In the genomic region with DNA sequence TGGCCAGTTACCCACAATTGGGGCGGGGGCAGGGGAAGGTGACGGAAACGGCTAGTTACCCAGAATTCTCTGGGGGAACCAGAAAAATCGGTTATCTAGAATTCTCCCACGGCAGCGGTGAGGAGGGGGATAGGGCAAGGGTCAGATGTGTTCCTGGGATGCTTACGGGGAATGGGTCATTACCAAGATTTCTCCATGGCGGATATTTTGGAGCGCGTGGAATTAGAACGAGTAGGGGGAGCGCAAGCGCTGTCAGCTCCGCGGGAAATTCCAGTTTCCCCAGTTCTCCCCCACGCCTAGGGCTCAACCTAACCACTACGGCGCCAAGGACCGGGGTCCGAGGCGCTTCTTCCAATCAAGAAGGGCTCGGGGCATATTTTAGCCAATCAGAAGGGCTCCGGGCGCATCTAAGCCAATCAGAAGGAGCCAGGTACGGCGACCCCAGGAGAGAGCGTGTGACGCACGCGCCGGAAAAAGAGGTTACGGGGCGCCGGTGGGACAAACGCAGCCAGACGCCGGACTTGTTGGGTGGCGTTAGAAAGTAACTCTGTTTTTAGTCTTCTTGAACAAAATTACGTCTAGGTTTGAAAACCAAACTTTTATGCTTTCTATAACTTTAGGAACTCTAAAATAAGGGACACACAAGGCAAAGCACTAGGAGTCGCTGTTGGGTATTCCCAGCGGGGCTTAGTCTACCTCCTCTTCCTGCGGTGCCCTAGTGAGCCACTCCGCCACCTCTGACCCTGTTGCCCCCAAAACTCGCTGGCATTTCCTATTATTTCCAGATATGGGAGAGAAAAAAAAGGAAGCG, we compare ENCODE assay signal across 1 cellular context.
TF ChIP-seq lines count a peak whose summit lies in the region.

A gene with protein sequence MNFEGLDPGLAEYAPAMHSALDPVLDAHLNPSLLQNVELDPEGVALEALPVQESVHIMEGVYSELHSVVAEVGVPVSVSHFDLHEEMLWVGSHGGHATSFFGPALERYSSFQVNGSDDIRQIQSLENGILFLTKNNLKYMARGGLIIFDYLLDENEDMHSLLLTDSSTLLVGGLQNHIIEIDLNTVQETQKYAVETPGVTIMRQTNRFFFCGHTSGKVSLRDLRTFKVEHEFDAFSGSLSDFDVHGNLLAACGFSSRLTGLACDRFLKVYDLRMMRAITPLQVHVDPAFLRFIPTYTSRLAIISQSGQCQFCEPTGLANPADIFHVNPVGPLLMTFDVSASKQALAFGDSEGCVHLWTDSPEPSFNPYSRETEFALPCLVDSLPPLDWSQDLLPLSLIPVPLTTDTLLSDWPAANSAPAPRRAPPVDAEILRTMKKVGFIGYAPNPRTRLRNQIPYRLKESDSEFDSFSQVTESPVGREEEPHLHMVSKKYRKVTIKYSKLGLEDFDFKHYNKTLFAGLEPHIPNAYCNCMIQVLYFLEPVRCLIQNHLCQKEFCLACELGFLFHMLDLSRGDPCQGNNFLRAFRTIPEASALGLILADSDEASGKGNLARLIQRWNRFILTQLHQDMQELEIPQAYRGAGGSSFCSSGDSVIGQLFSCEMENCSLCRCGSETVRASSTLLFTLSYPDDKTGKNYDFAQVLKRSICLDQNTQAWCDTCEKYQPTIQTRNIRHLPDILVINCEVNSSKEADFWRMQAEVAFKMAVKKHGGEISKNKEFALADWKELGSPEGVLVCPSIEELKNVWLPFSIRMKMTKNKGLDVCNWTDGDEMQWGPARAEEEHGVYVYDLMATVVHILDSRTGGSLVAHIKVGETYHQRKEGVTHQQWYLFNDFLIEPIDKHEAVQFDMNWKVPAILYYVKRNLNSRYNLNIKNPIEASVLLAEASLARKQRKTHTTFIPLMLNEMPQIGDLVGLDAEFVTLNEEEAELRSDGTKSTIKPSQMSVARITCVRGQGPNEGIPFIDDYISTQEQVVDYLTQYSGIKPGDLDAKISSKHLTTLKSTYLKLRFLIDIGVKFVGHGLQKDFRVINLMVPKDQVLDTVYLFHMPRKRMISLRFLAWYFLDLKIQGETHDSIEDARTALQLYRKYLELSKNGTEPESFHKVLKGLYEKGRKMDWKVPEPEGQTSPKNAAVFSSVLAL (minus strand): TSS at position 322 of the 811 bp plus-strand sequence. CDS start 906 bp downstream, outside the sequence.

TF ChIP-seq in WTC11, 78 proteins besides CTCF, POLR2A, EP300 and RAD21 (continued from another document):
- TF ChIP-seq, protein P1, sequence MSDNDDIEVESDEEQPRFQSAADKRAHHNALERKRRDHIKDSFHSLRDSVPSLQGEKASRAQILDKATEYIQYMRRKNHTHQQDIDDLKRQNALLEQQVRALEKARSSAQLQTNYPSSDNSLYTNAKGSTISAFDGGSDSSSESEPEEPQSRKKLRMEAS (CRISPR knock-in tag; IDR thresholded peaks at IDR 0.05) = peak; percentile 48
- TF ChIP-seq, protein P2, sequence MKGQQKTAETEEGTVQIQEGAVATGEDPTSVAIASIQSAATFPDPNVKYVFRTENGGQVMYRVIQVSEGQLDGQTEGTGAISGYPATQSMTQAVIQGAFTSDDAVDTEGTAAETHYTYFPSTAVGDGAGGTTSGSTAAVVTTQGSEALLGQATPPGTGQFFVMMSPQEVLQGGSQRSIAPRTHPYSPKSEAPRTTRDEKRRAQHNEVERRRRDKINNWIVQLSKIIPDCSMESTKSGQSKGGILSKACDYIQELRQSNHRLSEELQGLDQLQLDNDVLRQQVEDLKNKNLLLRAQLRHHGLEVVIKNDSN (CRISPR knock-in tag; IDR thresholded peaks at IDR 0.05) = peak; percentile 22; the same call in 1 of the 2 replicates
- peak; percentile 44; the same call in 1 of the 2 replicates for TF ChIP-seq GABPB1 (CRISPR knock-in tag; IDR thresholded peaks at IDR 0.05)
- TF ChIP-seq, protein P3, sequence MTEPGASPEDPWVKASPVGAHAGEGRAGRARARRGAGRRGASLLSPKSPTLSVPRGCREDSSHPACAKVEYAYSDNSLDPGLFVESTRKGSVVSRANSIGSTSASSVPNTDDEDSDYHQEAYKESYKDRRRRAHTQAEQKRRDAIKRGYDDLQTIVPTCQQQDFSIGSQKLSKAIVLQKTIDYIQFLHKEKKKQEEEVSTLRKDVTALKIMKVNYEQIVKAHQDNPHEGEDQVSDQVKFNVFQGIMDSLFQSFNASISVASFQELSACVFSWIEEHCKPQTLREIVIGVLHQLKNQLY (CRISPR knock-in tag; IDR thresholded peaks at IDR 0.05) = no peak
- TF ChIP-seq TEAD1 (CRISPR knock-in tag; IDR thresholded peaks at IDR 0.05) = 0 out of 2 replicates have a peak, but pooled peaks have one; percentile 31
TF ChIP-seq in WTC11: peak in this region for 9.
